19 cellular contexts compared by ENCODE assay signal in the genomic region with DNA sequence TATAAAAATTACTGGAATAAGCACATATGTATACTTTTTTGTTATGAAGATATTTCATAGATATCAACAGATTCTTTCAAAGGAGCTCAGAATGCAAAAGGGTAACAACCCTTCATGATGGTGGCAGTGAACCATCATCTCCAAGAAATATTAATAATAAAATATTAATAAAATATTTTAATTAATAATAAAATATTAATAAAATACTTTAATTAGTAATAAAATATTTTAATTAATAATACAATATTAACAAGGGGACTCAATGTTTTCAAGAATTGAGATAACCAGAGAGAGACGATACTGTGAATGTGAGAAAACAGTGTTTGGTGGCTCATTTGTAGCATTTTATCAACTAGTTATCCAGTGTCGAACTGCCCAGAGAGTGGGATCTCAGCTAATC.
A peak's percentile ranks its signal among the peaks of the same experiment; 100 is the strongest.
DNase-seq lines count a peak whose midpoint lies in the region; ATAC-seq and TF ChIP-seq lines count a peak whose summit lies in the region.
"Had no signal": no experiment of that assay in that cellular context is flagged by ENCODE, and none has a peak within 500 bp of the region (broad histone marks: within the 10 kb centered on the region; RNA-seq: fewer than 3 reads in every experiment).

No MANE protein-coding gene starts in this region.

- no peaks in the 10 kb centered on the region for H3K79me2 ChIP-seq in ACC112 (ENCODE audit: control insufficient read depth, insufficient read depth, low read length, unreplicated experiment)

- H3K14ac ChIP-seq in mesenchymal stem cell (ENCODE audit: low read length in 2 of 2): no peak overlapping the region

- no peak overlapping the region for H4K91ac ChIP-seq in mesenchymal stem cell (ENCODE audit: low read length)

- H3K4ac ChIP-seq in mesenchymal stem cell (ENCODE audit: low read depth in 1 of 2, low read length in 2 of 2): no peak overlapping the region

- H3K4me3 ChIP-seq in ACC112 (ENCODE audit: low read depth, low read length) (peak overlapping the region; percentile 27; the same call in 1 of the 2 replicates), brain microvascular endothelial cell (ENCODE audit: low read depth, low read length) (no peak overlapping the region), mesenchymal stem cell (ENCODE audit: insufficient read depth in 1 of 2, low read depth in 1 of 2, low read length in 2 of 2) (no peak overlapping the region)
- H3K4me3 ChIP-seq: GM23338, SJCRH30 had no signal

- H3K27me3 ChIP-seq in ACC112 (ENCODE audit: insufficient read depth, low read length): no peaks in the 10 kb centered on the region
- no peaks in the 10 kb centered on the region for H3K27me3 ChIP-seq in brain microvascular endothelial cell (replicated peaks)
- no peaks in the 10 kb centered on the region for H3K27me3 ChIP-seq in mesenchymal stem cell (ENCODE audit: control insufficient read depth in 1 of 2, insufficient read depth in 1 of 2, low read length in 2 of 2)
- H3K27me3 ChIP-seq: SJCRH30 had no signal

- no peak overlapping the region for H2BK120ac ChIP-seq in mesenchymal stem cell (ENCODE audit: low read depth, low read length)

- H3K18ac ChIP-seq in mesenchymal stem cell (ENCODE audit: low read depth in 1 of 2, low read length in 2 of 2): no peak overlapping the region

- peaks cover 1% of the 10 kb centered on the region for H3K79me1 ChIP-seq in mesenchymal stem cell (replicated peaks; ENCODE audit: low read length, poor library complexity, severe bottlenecking)

- ATAC-seq in HG02870 (IDR thresholded peaks at IDR 0.05; ENCODE audit: unreplicated experiment): peak; percentile 5
- ATAC-seq in activated naive CD4-positive, alpha-beta T cell treated with anti-CD3 and anti-CD28 coated beads, Interleukin-2, amount 50 U/mL, for 72 hours: no peak
- ATAC-seq: GM23338 had no signal

- TF ChIP-seq CTCF in brain microvascular endothelial cell (IDR thresholded peaks at IDR 0.05; ENCODE audit: low read depth, low read length, missing control alignments) (no peak), RWPE1 (conservative IDR thresholded peaks at IDR 0.05; ENCODE audit: low read depth) (no peak)

- in situ Hi-C loops in brain microvascular endothelial cell (cut with HindIII; ENCODE audit: low pct_ligation_motif_present, low sequenced_read_pairs): no loop called here

- H3K36me3 ChIP-seq in ACC112 (ENCODE audit: insufficient read depth, low read length) (no peaks in the 10 kb centered on the region), brain microvascular endothelial cell (replicated peaks) (no peaks in the 10 kb centered on the region), mesenchymal stem cell (ENCODE audit: control insufficient read depth in 1 of 2, insufficient read depth in 2 of 2, low read depth in 1 of 2, low read length in 2 of 2) (no peaks in the 10 kb centered on the region)
- H3K36me3 ChIP-seq: SJCRH30 had no signal

- WGBS in mesenchymal stem cell: 87% methylated on average over 2 of the region's 2 CpGs

- no peak overlapping the region for H3K27ac Mint-ChIP-seq in activated naive CD4-positive, alpha-beta T cell treated with anti-CD3 and anti-CD28 coated beads, Interleukin-2, amount 50 U/mL, for 72 hours
- H3K27ac Mint-ChIP-seq: B cell, GM23338 had no signal

- no peak overlapping the region for H2BK12ac ChIP-seq in mesenchymal stem cell (ENCODE audit: low read length in 2 of 2)

- peak overlapping the region; percentile 64 for H3K27ac ChIP-seq in ACC112 (ENCODE audit: low read depth, low read length)
- H3K27ac ChIP-seq in brain microvascular endothelial cell: peak overlapping the region; percentile 10
- peak overlapping the region; percentile 3 for H3K27ac ChIP-seq in mesenchymal stem cell (ENCODE audit: low read length, poor library complexity, severe bottlenecking)
- H3K27ac ChIP-seq in RWPE1: no peak overlapping the region
- H3K27ac ChIP-seq: SJCRH30 had no signal

- H3K9me3 ChIP-seq in mesenchymal stem cell (ENCODE audit: control insufficient read depth, low read length): no peaks in the 10 kb centered on the region
- H3K9me3 ChIP-seq: SJCRH30 had no signal

- no peak overlapping the region for H4K8ac ChIP-seq in mesenchymal stem cell (ENCODE audit: low read length)

- POLR2A ChIA-PET in RWPE1 (lab: Yijun Ruan, JAX; ENCODE audit: low non-redundant PET): interaction anchor here (0.7 kb wide), 1 partner anchor 89 kb away, joined by 3 read pairs; no protein-coding TSS in a partner anchor

- no peaks in the 10 kb centered on the region for H3K36me3 Mint-ChIP-seq in activated naive CD4-positive, alpha-beta T cell treated with anti-CD3 and anti-CD28 coated beads, Interleukin-2, amount 50 U/mL, for 72 hours

- H2BK15ac ChIP-seq in mesenchymal stem cell (ENCODE audit: low read depth, poor library complexity, severe bottlenecking): no peak overlapping the region

- H2AK5ac ChIP-seq in mesenchymal stem cell (ENCODE audit: low read length, severe bottlenecking): peak overlapping the region; percentile 20

- H2AFZ ChIP-seq in ACC112 (ENCODE audit: low read length, unreplicated experiment): peak overlapping the region; percentile 74
- no peak overlapping the region for H2AFZ ChIP-seq in mesenchymal stem cell (ENCODE audit: low read depth, low read length)
- H2AFZ ChIP-seq: GM23338 had no signal

- H3K9ac ChIP-seq in mesenchymal stem cell (ENCODE audit: low read length): peak overlapping the region; percentile 38

- no peak overlapping the region for H2BK5ac ChIP-seq in mesenchymal stem cell (ENCODE audit: low read depth, low read length, poor library complexity, severe bottlenecking)

- H3K23ac ChIP-seq in mesenchymal stem cell (ENCODE audit: low read length in 2 of 2): no peak overlapping the region

- H3K4me1 ChIP-seq in ACC112 (ENCODE audit: control insufficient read depth, insufficient read depth, low read length, unreplicated experiment) (peaks cover 44% of the 10 kb centered on the region), mesenchymal stem cell (ENCODE audit: control insufficient read depth, insufficient read depth, low read depth, low read length) (peaks cover 7% of the 10 kb centered on the region)
- H3K4me1 ChIP-seq: SJCRH30 had no signal

- CTCF ChIA-PET in RWPE1 (lab: Yijun Ruan, JAX): no interaction called here

- DNase-seq in brain microvascular endothelial cell (no peak), mesenchymal stem cell (no peak), kidney tubule cell (ENCODE audit: low spot score) (no peak), RWPE1 (ENCODE audit: low spot score) (no peak), mucosa of gallbladder (ENCODE audit: low spot score) (no peak)
- no peak for DNase-seq in activated naive CD4-positive, alpha-beta T cell treated with anti-CD3 and anti-CD28 coated beads, Interleukin-2, amount 50 U/mL, for 72 hours (ENCODE audit: low spot score in 2 of 2)
- DNase-seq: DND-41, NCI-H1417, NCI-H187, NCI-H2107, NCI-H2227 treated with DMSO at 0.1 percent for 48 hours, NCI-H510A treated with DMSO at 0.1 percent for 48 hours, NCI-H82, OCI-M1, SJCRH30 had no signal

- H3K4me2 ChIP-seq in mesenchymal stem cell (ENCODE audit: low read length, poor library complexity, severe bottlenecking): no peak overlapping the region
- H3K4me2 ChIP-seq: GM23338 had no signal

- H3K9me3 Mint-ChIP-seq in activated naive CD4-positive, alpha-beta T cell treated with anti-CD3 and anti-CD28 coated beads, Interleukin-2, amount 50 U/mL, for 72 hours: no peaks in the 10 kb centered on the region
- H3K9me3 Mint-ChIP-seq: GM23338 had no signal
